In the genomic region with DNA sequence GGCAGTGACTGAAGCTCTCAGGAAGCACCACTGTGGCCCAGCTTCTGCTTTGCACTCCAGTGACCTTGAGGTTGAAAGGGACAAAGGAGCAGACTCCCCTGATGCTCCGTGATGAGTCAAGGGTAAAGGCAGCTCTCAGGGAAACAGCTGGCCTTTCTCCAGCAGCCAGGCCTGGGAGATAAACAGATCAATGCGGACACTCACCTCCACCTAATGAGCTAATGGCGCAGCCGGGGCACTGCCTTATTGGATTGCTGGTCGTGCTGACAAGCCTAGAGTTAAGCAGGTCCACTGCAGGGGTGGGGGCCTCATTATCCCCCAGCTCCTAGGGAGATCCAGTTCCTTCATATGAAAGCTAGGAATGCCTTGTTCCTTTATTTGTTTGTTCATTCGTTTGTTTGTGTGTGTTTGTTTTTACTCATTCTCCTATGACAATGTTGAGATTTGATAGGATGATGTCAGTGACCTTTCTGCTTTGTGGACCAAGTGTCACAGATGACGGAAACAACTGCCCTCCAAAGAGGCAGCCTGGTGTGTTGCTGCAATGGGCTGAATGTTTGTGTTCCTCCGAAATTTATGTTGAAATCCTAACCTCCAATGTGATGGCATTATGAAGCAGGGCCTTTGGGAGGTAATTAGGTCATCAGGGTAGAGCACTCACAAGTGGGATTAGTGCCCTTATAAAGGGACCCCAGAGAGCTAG, we compare ENCODE assay signal across 19 cellular contexts.
A peak's percentile ranks its signal among the peaks of the same experiment; 100 is the strongest.
DNase-seq lines count a peak whose midpoint lies in the region; FAIRE-seq and TF ChIP-seq lines count a peak whose summit lies in the region.
"Had no signal": no experiment of that assay in that cellular context is flagged by ENCODE, and none has a peak within 500 bp of the region (broad histone marks: within the 10 kb centered on the region; RNA-seq: fewer than 3 reads in every experiment).

No MANE protein-coding gene starts in this region.

- peaks cover 0 to 9% (median 2%) of the 10 kb centered on the region in 4 donors for H3K9me3 ChIP-seq in liver (ENCODE audit: control insufficient read depth in 4 of 4, low read length in 3 of 4)
- H3K9me3 ChIP-seq: suprapubic skin had no signal

- H3K4me1 ChIP-seq in liver (ENCODE audit: control insufficient read depth in 4 of 4, insufficient read depth in 4 of 4, low read length in 3 of 4), result no peaks in the 10 kb centered on the region
- H3K4me1 ChIP-seq: suprapubic skin had no signal

- H3K36me3 Mint-ChIP-seq in T-helper 2 cell treated with Interferon-gamma antibody and Interleukin-4, amounts not matched to agents 5 μg/mL and 100 μg/mL, for 36 hours (ENCODE audit: low read depth), result no peaks in the 10 kb centered on the region
- H3K36me3 Mint-ChIP-seq: activated naive CD8-positive, alpha-beta T cell; naive thymus-derived CD8-positive, alpha-beta T cell had no signal

- H3K36me3 ChIP-seq in liver (ENCODE audit: control insufficient read depth in 4 of 4, insufficient read depth in 3 of 4, low read depth in 1 of 4, low read length in 3 of 4) (no peaks in the 10 kb centered on the region), brain microvascular endothelial cell (replicated peaks) (no peaks in the 10 kb centered on the region)
- H3K36me3 ChIP-seq: suprapubic skin had no signal

- peak; percentile 32 for FAIRE-seq in D721Med (lab: Jason Lieb, UNC)

- H3K9ac ChIP-seq in liver (ENCODE audit: low read depth in 1 of 2, low read length in 2 of 2), result no peak overlapping the region

- TF ChIP-seq RAD21 in liver (IDR thresholded peaks at IDR 0.05), result peak; percentile 15 to 16

- peaks cover 2% of the 10 kb centered on the region for H3K27me3 Mint-ChIP-seq in T-helper 2 cell treated with Interferon-gamma antibody and Interleukin-4, amounts not matched to agents 5 μg/mL and 100 μg/mL, for 36 hours (ENCODE audit: low read depth)
- H3K27me3 Mint-ChIP-seq: activated CD4-positive, alpha-beta T cell treated with anti-CD3 and anti-CD28 coated beads, Interleukin-2, amount 10 ng/mL, durations not matched to agents 7 days and 5 days; B cell had no signal

- H3K27ac ChIP-seq in liver (ENCODE audit: low read depth in 1 of 2, low read length in 2 of 2) (peak overlapping the region; percentile 43 to 62), brain microvascular endothelial cell (no peak overlapping the region)
- H3K27ac ChIP-seq: suprapubic skin had no signal

- H3K9me3 Mint-ChIP-seq in T-helper 2 cell treated with Interferon-gamma antibody and Interleukin-4, amounts not matched to agents 5 μg/mL and 100 μg/mL, for 36 hours, result no peaks in the 10 kb centered on the region
- H3K9me3 Mint-ChIP-seq: activated CD4-positive, alpha-beta T cell treated with anti-CD3 and anti-CD28 coated beads, Interleukin-2, amount 10 ng/mL, durations not matched to agents 7 days and 5 days; naive thymus-derived CD8-positive, alpha-beta T cell had no signal

- H3K4me1 Mint-ChIP-seq in T-helper 2 cell treated with Interferon-gamma antibody and Interleukin-4, amounts not matched to agents 5 μg/mL and 100 μg/mL, for 36 hours (ENCODE audit: low read depth), result no peaks in the 10 kb centered on the region
- H3K4me1 Mint-ChIP-seq: activated CD4-positive, alpha-beta T cell treated with anti-CD3 and anti-CD28 coated beads, Interleukin-2, amount 10 ng/mL, durations not matched to agents 7 days and 5 days; B cell; naive thymus-derived CD8-positive, alpha-beta T cell had no signal

- WGBS in liver, result 28% methylated on average over 8 of the region's 8 CpGs

- H3K27me3 ChIP-seq in liver (ENCODE audit: control insufficient read depth in 4 of 4, insufficient read depth in 4 of 4, low read length in 3 of 4), result no peaks in the 10 kb centered on the region
- no peaks in the 10 kb centered on the region for H3K27me3 ChIP-seq in brain microvascular endothelial cell (replicated peaks)
- H3K27me3 ChIP-seq: suprapubic skin had no signal

- TF ChIP-seq CTCF in D721Med (IDR thresholded peaks at IDR 0.05; ENCODE audit: insufficient read depth, missing control alignments) (no peak), liver (IDR thresholded peaks at IDR 0.05; ENCODE audit: low read depth, low read length, missing input control) (no peak), brain microvascular endothelial cell (IDR thresholded peaks at IDR 0.05; ENCODE audit: low read depth, low read length, missing control alignments) (no peak)

- H3K27ac Mint-ChIP-seq in T-helper 2 cell treated with Interferon-gamma antibody and Interleukin-4, amounts not matched to agents 5 μg/mL and 100 μg/mL, for 36 hours, result no peak overlapping the region
- H3K27ac Mint-ChIP-seq: activated CD4-positive, alpha-beta T cell treated with anti-CD3 and anti-CD28 coated beads, Interleukin-2, amount 10 ng/mL, durations not matched to agents 7 days and 5 days; activated naive CD8-positive, alpha-beta T cell; B cell had no signal

- in situ Hi-C loops in brain microvascular endothelial cell (cut with HindIII; ENCODE audit: low pct_ligation_motif_present, low sequenced_read_pairs), result no loop called here

- H3K4me3 ChIP-seq in liver (ENCODE audit: low read depth in 1 of 3, low read length in 3 of 3) (no peak overlapping the region), brain microvascular endothelial cell (ENCODE audit: low read depth, low read length) (no peak overlapping the region)
- H3K4me3 ChIP-seq: suprapubic skin had no signal

- no peak overlapping the region for H3K4me3 Mint-ChIP-seq in T-helper 2 cell treated with Interferon-gamma antibody and Interleukin-4, amounts not matched to agents 5 μg/mL and 100 μg/mL, for 36 hours
- H3K4me3 Mint-ChIP-seq: activated CD4-positive, alpha-beta T cell treated with anti-CD3 and anti-CD28 coated beads, Interleukin-2, amount 10 ng/mL, durations not matched to agents 7 days and 5 days; activated naive CD8-positive, alpha-beta T cell; B cell; naive thymus-derived CD8-positive, alpha-beta T cell had no signal

- DNase-seq in D721Med (ENCODE audit: insufficient read length, low spot score) (no peak), NCI-H2029 (lab: John Stamatoyannopoulos, UW) (peak; percentile 92), SHP77 (lab: John Stamatoyannopoulos, UW) (peak; percentile 63 to 81), MV-4-11 (lab: John Stamatoyannopoulos, UW) (no peak), brain microvascular endothelial cell (no peak)
- DNase-seq in stimulated activated CD8-positive, alpha-beta memory T cell treated with anti-CD3 and anti-CD28 coated beads, Interleukin-4, amount 100 ng/mL, for 48 hours, result no peak
- no peak for DNase-seq in T-helper 2 cell treated with Interferon-gamma antibody and Interleukin-4, amounts not matched to agents 5 μg/mL and 100 μg/mL, for 36 hours (ENCODE audit: low spot score)
- DNase-seq: activated CD4-positive, alpha-beta T cell treated with anti-CD3 and anti-CD28 coated beads, Interleukin-2, amount 10 ng/mL, durations not matched to agents 7 days and 5 days; activated T-cell treated with anti-CD3 and anti-CD28 coated beads, Interleukin-2, amount 50 U/mL, for 1 hour; DND-41; effector CD4-positive, alpha-beta T cell; KG1; left ventricle myocardium superior; naive thymus-derived CD8-positive, alpha-beta T cell; NCI-H1694 had no signal

TF ChIP-seq in liver, 16 proteins besides CTCF, POLR2A, EP300 and RAD21 (continues in another document):
- TF ChIP-seq FOXA2 (IDR thresholded peaks at IDR 0.05) (peak; percentile 44), GABPA (IDR thresholded peaks at IDR 0.05 in 1 of 2, conservative IDR thresholded peaks at IDR 0.05 in 1 of 2) (peak in 1 of 2 donors; percentile 27), SP1 (IDR thresholded peaks at IDR 0.05) (peak; percentile 79), NR2F2 (IDR thresholded peaks at IDR 0.05) (peak; percentile 13), REST (IDR thresholded peaks at IDR 0.05) (no peak), YY1 (IDR thresholded peaks at IDR 0.05) (peak; percentile 84), HNF4G (IDR thresholded peaks at IDR 0.05) (no peak), TAF1 (conservative IDR thresholded peaks at IDR 0.05) (no peak), RXRA (IDR thresholded peaks at IDR 0.05) (peak; percentile 75 to 90), EGR1 (IDR thresholded peaks at IDR 0.05; ENCODE audit: low read depth in 2 of 2) (peak in 1 of 2 donors; percentile 4), FOXA1 (IDR thresholded peaks at IDR 0.05) (peak; percentile 15), JUND (IDR thresholded peaks at IDR 0.05) (peak; percentile 38 to 62)
- TF ChIP-seq, protein P1, sequence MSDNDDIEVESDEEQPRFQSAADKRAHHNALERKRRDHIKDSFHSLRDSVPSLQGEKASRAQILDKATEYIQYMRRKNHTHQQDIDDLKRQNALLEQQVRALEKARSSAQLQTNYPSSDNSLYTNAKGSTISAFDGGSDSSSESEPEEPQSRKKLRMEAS (IDR thresholded peaks at IDR 0.05), result peak; percentile 53
- TF ChIP-seq, protein P2, sequence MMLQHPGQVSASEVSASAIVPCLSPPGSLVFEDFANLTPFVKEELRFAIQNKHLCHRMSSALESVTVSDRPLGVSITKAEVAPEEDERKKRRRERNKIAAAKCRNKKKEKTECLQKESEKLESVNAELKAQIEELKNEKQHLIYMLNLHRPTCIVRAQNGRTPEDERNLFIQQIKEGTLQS (IDR thresholded peaks at IDR 0.05), result peak; percentile 51

Comparison
In these comparisons a context has a peak if more than half of its experiments do, and no peak if none do; other contexts are left out.
1. DNase-seq: peak in NCI-H2029 (single experiment) and SHP77 (2 of 2); none in D721Med (single experiment), stimulated activated CD8-positive, alpha-beta memory T cell treated with anti-CD3 and anti-CD28 coated beads, Interleukin-4, amount 100 ng/mL, for 48 hours (single experiment), MV-4-11 (single experiment), brain microvascular endothelial cell (single experiment) and T-helper 2 cell treated with Interferon-gamma antibody and Interleukin-4, amounts not matched to agents 5 μg/mL and 100 μg/mL, for 36 hours (single experiment).